9 cellular contexts compared by ENCODE assay signal in the genomic region with DNA sequence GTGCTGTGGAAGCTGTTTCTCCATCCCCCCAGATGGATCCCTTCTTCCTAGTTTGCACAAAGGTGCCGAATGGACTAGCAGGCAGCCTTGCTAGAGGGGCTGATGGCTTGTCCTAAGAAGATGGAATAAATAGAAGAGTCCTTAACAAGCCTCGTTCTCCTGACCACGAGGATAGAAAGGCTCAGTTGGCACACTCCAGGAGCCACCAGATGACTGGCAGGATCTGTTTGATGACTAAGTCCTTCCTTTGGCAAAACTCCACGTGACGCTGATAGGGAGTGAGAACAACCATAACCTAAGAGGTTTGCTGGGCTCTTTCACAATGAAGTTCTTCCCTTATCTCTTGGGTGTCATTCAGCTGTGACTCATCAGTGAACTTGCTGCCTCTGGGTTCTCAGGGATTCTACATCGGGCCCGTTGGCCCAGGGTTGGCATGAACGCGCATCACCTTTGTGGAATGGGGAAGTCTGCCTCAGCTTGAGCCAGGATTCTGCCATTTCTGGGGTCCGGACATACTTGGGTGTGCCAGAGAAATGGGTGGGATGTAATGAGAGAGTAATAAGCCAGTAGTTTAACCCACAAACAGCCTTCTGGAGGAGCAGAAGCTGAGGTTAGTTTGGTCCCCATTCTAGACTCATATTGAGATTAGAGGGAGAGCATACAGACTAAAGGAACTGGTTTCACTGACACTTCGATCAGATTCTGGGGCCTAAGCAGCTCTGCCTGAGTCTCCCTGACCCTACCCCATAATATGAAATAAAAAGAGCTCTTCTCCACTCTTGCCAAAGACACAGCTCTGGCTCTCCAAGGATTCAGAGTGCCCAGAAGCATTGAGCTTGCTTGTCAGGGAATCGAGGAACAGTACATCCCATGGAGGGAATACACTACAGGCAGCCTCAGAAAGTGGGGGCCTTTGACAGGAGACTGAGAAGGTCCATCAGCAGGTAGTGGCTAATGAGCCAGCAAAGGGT. TPM values are rescaled to one million over a fixed set of nuclear protein-coding genes. Genes with fewer than 3 reads are reported as not detected.
DNase-seq lines count a peak whose midpoint lies in the region; ATAC-seq and TF ChIP-seq lines count a peak whose summit lies in the region.
"Had no signal": no experiment of that assay in that cellular context is flagged by ENCODE, and none has a peak within 500 bp of the region (broad histone marks: within the 10 kb centered on the region; RNA-seq: fewer than 3 reads in every experiment).

No MANE protein-coding gene starts in this region.

- H3K27me3 Mint-ChIP-seq in activated CD4-positive, alpha-beta T cell treated with anti-CD3 and anti-CD28 coated beads, Interleukin-2, amount 10 ng/mL, durations not matched to agents 24 days and 14 days: peaks cover 8% of the 10 kb centered on the region

- 46% methylated on average over 12 of the region's 12 CpGs for WGBS in hepatocyte (ENCODE audit: low lambda C conversion rate, missing lambda C conversion rate)

- H3K27ac Mint-ChIP-seq in activated CD4-positive, alpha-beta T cell treated with anti-CD3 and anti-CD28 coated beads, Interleukin-2, amount 10 ng/mL, durations not matched to agents 24 days and 14 days: no peak overlapping the region

- H3K4me2 ChIP-seq in hepatocyte: no peak overlapping the region

- no peaks in the 10 kb centered on the region for H3K36me3 Mint-ChIP-seq in activated CD4-positive, alpha-beta T cell treated with anti-CD3 and anti-CD28 coated beads, Interleukin-2, amount 10 ng/mL, durations not matched to agents 24 days and 14 days (ENCODE audit: low read depth)
- H3K36me3 Mint-ChIP-seq: CD4-positive, CD25-positive, alpha-beta regulatory T cell had no signal

- H3K9me3 Mint-ChIP-seq in activated CD4-positive, alpha-beta T cell treated with anti-CD3 and anti-CD28 coated beads, Interleukin-2, amount 10 ng/mL, durations not matched to agents 24 days and 14 days: peaks cover 6% of the 10 kb centered on the region
- H3K9me3 Mint-ChIP-seq: CD4-positive, CD25-positive, alpha-beta regulatory T cell had no signal

- no peak overlapping the region for H3K4me3 ChIP-seq in adipocyte (ENCODE audit: low read length)
- H3K4me3 ChIP-seq in hepatocyte: no peak overlapping the region
- no peak overlapping the region for H3K4me3 ChIP-seq in subcutaneous abdominal adipose tissue (ENCODE audit: low read depth in 1 of 5, low read length in 5 of 5)

- no peak for TF ChIP-seq CTCF in hepatocyte (IDR thresholded peaks at IDR 0.05; ENCODE audit: poor library complexity)

- no peaks in the 10 kb centered on the region for H3K9me2 ChIP-seq in hepatocyte (replicated peaks; ENCODE audit: insufficient read depth)

- no peak overlapping the region for H3K4me3 Mint-ChIP-seq in activated CD4-positive, alpha-beta T cell treated with anti-CD3 and anti-CD28 coated beads, Interleukin-2, amount 10 ng/mL, durations not matched to agents 24 days and 14 days

- no peaks in the 10 kb centered on the region for H4K20me1 ChIP-seq in hepatocyte (ENCODE audit: insufficient read depth, poor library complexity, severe bottlenecking)

- H3K27ac ChIP-seq in hepatocyte (peak overlapping the region; percentile 90), subcutaneous abdominal adipose tissue (ENCODE audit: low read depth, low read length) (peak overlapping the region; percentile 61)

- H3K79me2 ChIP-seq in hepatocyte: peaks cover 5% of the 10 kb centered on the region

- peak; percentile 60 for DNase-seq in activated CD4-positive, alpha-beta T cell treated with anti-CD3 and anti-CD28 coated beads, Interleukin-2, amount 10 ng/mL, durations not matched to agents 24 days and 14 days
- no peak for DNase-seq in activated CD4-positive, alpha-beta T cell treated with anti-CD3 and anti-CD28 coated beads, Interleukin-2, amount 50 U/mL, for 1 hour
- peak; percentile 93 for DNase-seq in adipocyte (ENCODE audit: low read depth)
- peak; percentile 95 for DNase-seq in hepatocyte (ENCODE audit: low spot score)
- no peak for DNase-seq in SW 1271 (lab: John Stamatoyannopoulos, UW)
- DNase-seq in middle frontal gyrus (ENCODE audit: extremely low spot score, low spot score): no peak
- DNase-seq: CD4-positive, CD25-positive, alpha-beta regulatory T cell had no signal

- no peak for ATAC-seq in GM21825 (IDR thresholded peaks at IDR 0.05; ENCODE audit: unreplicated experiment)

- H3K36me3 ChIP-seq in adipocyte (ENCODE audit: control insufficient read depth, insufficient read depth, low read length, severe bottlenecking) (no peaks in the 10 kb centered on the region), hepatocyte (replicated peaks; ENCODE audit: insufficient read depth, low read depth) (no peaks in the 10 kb centered on the region), subcutaneous abdominal adipose tissue (ENCODE audit: control insufficient read depth in 5 of 5, insufficient read depth in 5 of 5, low read length in 5 of 5) (no peaks in the 10 kb centered on the region)

- H3K27me3 ChIP-seq in adipocyte (replicated peaks; ENCODE audit: control insufficient read depth, insufficient read depth, low read length): no peaks in the 10 kb centered on the region
- no peaks in the 10 kb centered on the region for H3K27me3 ChIP-seq in hepatocyte
- H3K27me3 ChIP-seq in subcutaneous abdominal adipose tissue (ENCODE audit: control insufficient read depth in 5 of 5, insufficient read depth in 4 of 5, low read length in 5 of 5): peaks cover 0 to 12% (median 0%) of the 10 kb centered on the region in 5 donors

- H2AFZ ChIP-seq in hepatocyte: no peak overlapping the region

- H3K9me3 ChIP-seq in adipocyte (ENCODE audit: control insufficient read depth, low read length) (no peaks in the 10 kb centered on the region), hepatocyte (ENCODE audit: low read depth) (no peaks in the 10 kb centered on the region), subcutaneous abdominal adipose tissue (ENCODE audit: control insufficient read depth in 5 of 5, low read length in 5 of 5) (no peaks in the 10 kb centered on the region)

- H3K4me1 ChIP-seq in adipocyte (ENCODE audit: control insufficient read depth, insufficient read depth, low read length): peaks cover 15% of the 10 kb centered on the region
- peaks cover 27% of the 10 kb centered on the region for H3K4me1 ChIP-seq in hepatocyte (ENCODE audit: insufficient read depth)
- H3K4me1 ChIP-seq in subcutaneous abdominal adipose tissue (ENCODE audit: control insufficient read depth in 5 of 5, insufficient read depth in 5 of 5, low read length in 5 of 5): peaks cover 4 to 35% (median 30%) of the 10 kb centered on the region in 5 donors

- H3K4me1 Mint-ChIP-seq in activated CD4-positive, alpha-beta T cell treated with anti-CD3 and anti-CD28 coated beads, Interleukin-2, amount 10 ng/mL, durations not matched to agents 24 days and 14 days: peaks cover 4% of the 10 kb centered on the region

- intact Hi-C loops in activated CD4-positive, alpha-beta T cell treated with anti-CD3 and anti-CD28 coated beads, Interleukin-2, amount 10 ng/mL, durations not matched to agents 24 days and 14 days (cut with micrococcal nuclease): loop anchor here (2.0 to 10.0 kb wide), 2 partner anchors 153 to 193 kb away; no protein-coding TSS in a partner anchor

- peak overlapping the region; percentile 15 for H3K9ac ChIP-seq in adipocyte (ENCODE audit: low read length)
- no peak overlapping the region for H3K9ac ChIP-seq in subcutaneous abdominal adipose tissue (ENCODE audit: low read length in 5 of 5)

RNA-seq across cellular contexts. Expression of a gene that starts 2.0 kb away (rescaled TPM):
- 8.8 and 10.6 TPM in 2 replicates for total RNA-seq in activated CD4-positive, alpha-beta T cell treated with anti-CD3 and anti-CD28 coated beads, Interleukin-2, amount 10 ng/mL, durations not matched to agents 24 days and 14 days
- 44.3 and 74.0 TPM in 2 replicates for total RNA-seq in hepatocyte
- 121 and 137 TPM in 2 replicates for polyA plus RNA-seq in hepatocyte

Comparison
In these comparisons a context has a peak if more than half of its experiments do, and no peak if none do; other contexts are left out.
1. DNase-seq: peak in activated CD4-positive, alpha-beta T cell treated with anti-CD3 and anti-CD28 coated beads, Interleukin-2, amount 10 ng/mL, durations not matched to agents 24 days and 14 days (single experiment), adipocyte (single experiment) and hepatocyte (single experiment); none in activated CD4-positive, alpha-beta T cell treated with anti-CD3 and anti-CD28 coated beads, Interleukin-2, amount 50 U/mL, for 1 hour (single experiment), SW 1271 (0 of 2) and middle frontal gyrus (single experiment).